Comparison of ENCODE assay signal across 15 cellular contexts in genomic region chr7:105278973-105279687, GRCh38.
A peak's percentile ranks its signal among the peaks of the same experiment; 100 is the strongest.
DNase-seq lines count a peak whose midpoint lies in the region; ATAC-seq, FAIRE-seq and TF ChIP-seq lines count a peak whose summit lies in the region.
"Had no signal": no experiment of that assay in that cellular context is flagged by ENCODE, and none has a peak within 500 bp of the region (broad histone marks: within the 10 kb centered on the region; RNA-seq: fewer than 3 reads in every experiment).

No MANE protein-coding gene starts in this region.

- H3K4me3 ChIP-seq in pancreas (no peak overlapping the region), tibial artery (no peak overlapping the region)
- H3K4me3 ChIP-seq: Peyer's patch, vagina had no signal

- ATAC-seq in GM19043 (IDR thresholded peaks at IDR 0.05; ENCODE audit: low read depth, unreplicated experiment) (peak; percentile 60), HG02642 (IDR thresholded peaks at IDR 0.05; ENCODE audit: poor library complexity, unreplicated experiment) (peak; percentile 61), pancreas (peak in 3 of 4 donors; percentile 28 to 46 (median 46)), left ventricle myocardium superior (no peak), HG02885 (IDR thresholded peaks at IDR 0.05; ENCODE audit: poor library complexity, unreplicated experiment) (no peak)

- H3K27ac ChIP-seq in KOPT-K1 (ENCODE audit: low read depth, low read length, poor library complexity, severe bottlenecking) (peak overlapping the region; percentile 44), pancreas (peak overlapping the region in 2 of 4 donors; percentile 53 to 67), tibial artery (no peak overlapping the region)
- H3K27ac ChIP-seq: Peyer's patch, vagina had no signal

- H3K36me3 ChIP-seq in KOPT-K1 (ENCODE audit: insufficient read depth, low read length) = no peaks in the 10 kb centered on the region
- H3K36me3 ChIP-seq in pancreas = no peaks in the 10 kb centered on the region
- H3K36me3 ChIP-seq in tibial artery = no peaks in the 10 kb centered on the region
- H3K36me3 ChIP-seq: Peyer's patch, vagina had no signal

- H3K4me1 ChIP-seq in pancreas = peaks cover 0 to 8% (median 3%) of the 10 kb centered on the region in 3 donors
- H3K4me1 ChIP-seq in tibial artery = peaks cover 0 to 8% (median 1%) of the 10 kb centered on the region in 4 donors
- H3K4me1 ChIP-seq: Peyer's patch, vagina had no signal

- no peak for DNase-seq in pancreas
- no peak for DNase-seq in left ventricle myocardium superior
- DNase-seq in tibial artery = no peak
- DNase-seq in activated CD8-positive, alpha-beta memory T cell treated with anti-CD3 and anti-CD28 coated beads for 24 hours = no peak
- DNase-seq: activated CD4-positive, alpha-beta memory T cell treated with anti-CD3 and anti-CD28 coated beads, Interleukin-2, amount 10 ng/mL, durations not matched to agents 7 days and 5 days; central memory CD4-positive, alpha-beta T cell; glutamatergic neuron; H9; NCI-H1092; Peyer's patch had no signal

- intact Hi-C loops in pancreas (cut with DNase I) (no loop called here), left ventricle myocardium superior (cut with micrococcal nuclease) (loop anchor here (5.0 kb wide), 1 partner anchor 77 kb away; no protein-coding TSS in a partner anchor), tibial artery (cut with DNase I; ENCODE audit: low total_unique reads) (no loop called here)

- TF ChIP-seq CTCF in pancreas (IDR thresholded peaks at IDR 0.05) (no peak), tibial artery (IDR thresholded peaks at IDR 0.05) (no peak)

- H3K9me3 ChIP-seq in KOPT-K1 (ENCODE audit: insufficient read depth, low read length, poor library complexity, severe bottlenecking) = no peaks in the 10 kb centered on the region
- no peaks in the 10 kb centered on the region for H3K9me3 ChIP-seq in pancreas
- H3K9me3 ChIP-seq in tibial artery = no peaks in the 10 kb centered on the region
- H3K9me3 ChIP-seq: Peyer's patch, vagina had no signal

- WGBS in pancreas, 2 donors = 60 to 73% methylated on average over 8 of the region's 8 CpGs

- FAIRE-seq in pancreas (lab: Jason Lieb, UNC) = no peak

- H3K27me3 ChIP-seq in pancreas (no peaks in the 10 kb centered on the region), tibial artery (no peaks in the 10 kb centered on the region)
- H3K27me3 ChIP-seq: Peyer's patch, vagina had no signal

Comparison
In these comparisons a context has a peak if more than half of its experiments do, and no peak if none do; other contexts are left out.
1. ATAC-seq: peak in GM19043 (single experiment), HG02642 (single experiment) and pancreas (3 of 4); none in left ventricle myocardium superior (single experiment) and HG02885 (single experiment).